16 cellular contexts compared by ENCODE assay signal in genomic region chr11:46343520-46343919, GRCh38. TPM values are rescaled to one million over a fixed set of nuclear protein-coding genes. Genes with fewer than 3 reads are reported as not detected.
DNase-seq lines count a peak whose midpoint lies in the region; ATAC-seq, FAIRE-seq and TF ChIP-seq lines count a peak whose summit lies in the region.
"Had no signal": no experiment of that assay in that cellular context is flagged by ENCODE, and none has a peak within 500 bp of the region (broad histone marks: within the 10 kb centered on the region; RNA-seq: fewer than 3 reads in every experiment).

No MANE protein-coding gene starts in this region.

- peaks cover 14% of the 10 kb centered on the region; the same call in 1 of the 2 replicates for H3F3A ChIP-seq in Loucy (ENCODE audit: low read depth)

- peaks cover 26% of the 10 kb centered on the region for H3K27me3 Mint-ChIP-seq in CD4-positive, CD25-positive, alpha-beta regulatory T cell
- H3K27me3 Mint-ChIP-seq in naive thymus-derived CD8-positive, alpha-beta T cell, result no peaks in the 10 kb centered on the region
- no peaks in the 10 kb centered on the region for H3K27me3 Mint-ChIP-seq in activated naive CD8-positive, alpha-beta T cell treated with anti-CD3 and anti-CD28 coated beads for 36 hours

- no peak overlapping the region for H3K27ac ChIP-seq in CD4-positive, CD25-positive, alpha-beta regulatory T cell (ENCODE audit: insufficient read depth, low read length, poor library complexity, severe bottlenecking)
- H3K27ac ChIP-seq in dorsolateral prefrontal cortex (peak overlapping the region in 32 of 59 donors; percentile 0 to 89 (median 69)), pancreas (no peak overlapping the region)

- peaks cover 0 to 2% (median 0%) of the 10 kb centered on the region in 7 donors for H3K9me3 Mint-ChIP-seq in CD4-positive, CD25-positive, alpha-beta regulatory T cell
- no peaks in the 10 kb centered on the region for H3K9me3 Mint-ChIP-seq in naive thymus-derived CD8-positive, alpha-beta T cell
- H3K9me3 Mint-ChIP-seq in activated naive CD8-positive, alpha-beta T cell treated with anti-CD3 and anti-CD28 coated beads for 36 hours, result no peaks in the 10 kb centered on the region

- H3K9me3 ChIP-seq in CD4-positive, CD25-positive, alpha-beta regulatory T cell (ENCODE audit: control insufficient read depth in 2 of 2, low read length in 2 of 2), result no peaks in the 10 kb centered on the region
- H3K9me3 ChIP-seq in Loucy (ENCODE audit: insufficient read depth, low read depth, low read length), result no peaks in the 10 kb centered on the region
- H3K9me3 ChIP-seq in pancreas, result no peaks in the 10 kb centered on the region
- H3K9me3 ChIP-seq: spleen had no signal

- FAIRE-seq in pancreas (lab: Jason Lieb, UNC), result no peak
- FAIRE-seq: kidney had no signal

- peaks cover 0 to 77% (median 47%) of the 10 kb centered on the region in 4 donors for H3K4me1 Mint-ChIP-seq in CD4-positive, CD25-positive, alpha-beta regulatory T cell
- peaks cover 50 to 83% (median 73%) of the 10 kb centered on the region in 4 donors for H3K4me1 Mint-ChIP-seq in naive thymus-derived CD8-positive, alpha-beta T cell
- H3K4me1 Mint-ChIP-seq in activated naive CD8-positive, alpha-beta T cell treated with anti-CD3 and anti-CD28 coated beads for 36 hours, result peaks cover 48% of the 10 kb centered on the region

- peak overlapping the region; percentile 81 for H3K9ac ChIP-seq in Loucy (ENCODE audit: low read depth, low read length, poor library complexity, severe bottlenecking)

- no peaks in the 10 kb centered on the region for H3K36me3 Mint-ChIP-seq in CD4-positive, CD25-positive, alpha-beta regulatory T cell
- no peaks in the 10 kb centered on the region for H3K36me3 Mint-ChIP-seq in naive thymus-derived CD8-positive, alpha-beta T cell
- no peaks in the 10 kb centered on the region for H3K36me3 Mint-ChIP-seq in activated naive CD8-positive, alpha-beta T cell treated with anti-CD3 and anti-CD28 coated beads for 36 hours

- peaks cover 27% of the 10 kb centered on the region for H3K79me2 ChIP-seq in Loucy (ENCODE audit: insufficient read depth, low read length)

- H3K4me2 ChIP-seq in Loucy (ENCODE audit: low read depth, low read length, poor library complexity, severe bottlenecking), result peak overlapping the region; percentile 93

- DNase-seq in CD4-positive, CD25-positive, alpha-beta regulatory T cell, result no peak
- DNase-seq in dorsolateral prefrontal cortex (no peak), pancreas (no peak)
- no peak for DNase-seq in naive thymus-derived CD8-positive, alpha-beta T cell
- no peak for DNase-seq in activated naive CD8-positive, alpha-beta T cell treated with anti-CD3 and anti-CD28 coated beads for 36 hours
- DNase-seq: Karpas-422, kidney, NCI-H1092, NCI-H2029, NCI-H510A, spleen, SW 1271 had no signal

- POLR2A ChIA-PET in naive thymus-derived CD8-positive, alpha-beta T cell (lab: Charles Lee), result interaction anchor here (0.6 to 15.9 kb wide), 6 partner anchors 10 to 1720 kb away, joined by 3 to 303 read pairs (median 17); no protein-coding TSS in a partner anchor

- no peaks in the 10 kb centered on the region for H3K9me2 ChIP-seq in Loucy (replicated peaks; ENCODE audit: low read depth, low read length)

- no peak overlapping the region for H3K4me3 ChIP-seq in CD4-positive, CD25-positive, alpha-beta regulatory T cell (ENCODE audit: low read depth, low read length)
- H3K4me3 ChIP-seq in Loucy (ENCODE audit: low read length, poor library complexity, severe bottlenecking) (no peak overlapping the region), dorsolateral prefrontal cortex (no peak overlapping the region), pancreas (no peak overlapping the region)
- H3K4me3 ChIP-seq: spleen had no signal

- peaks cover 9% of the 10 kb centered on the region for H4K20me1 ChIP-seq in Loucy (ENCODE audit: insufficient read depth, low read length, poor library complexity, severe bottlenecking)

- no peak for ATAC-seq in CD4-positive, CD25-positive, alpha-beta regulatory T cell (ENCODE audit: low read depth in 2 of 2)
- no peak for ATAC-seq in naive thymus-derived CD8-positive, alpha-beta T cell
- ATAC-seq in HG03520 (IDR thresholded peaks at IDR 0.05; ENCODE audit: unreplicated experiment) (no peak), HG03521 (IDR thresholded peaks at IDR 0.05; ENCODE audit: unreplicated experiment) (no peak), pancreas (no peak)

- no peaks in the 10 kb centered on the region for H3K36me3 ChIP-seq in CD4-positive, CD25-positive, alpha-beta regulatory T cell (ENCODE audit: control insufficient read depth, insufficient read depth, low read length)
- H3K36me3 ChIP-seq in Loucy (ENCODE audit: insufficient read depth, low read length), result no peaks in the 10 kb centered on the region
- no peaks in the 10 kb centered on the region for H3K36me3 ChIP-seq in pancreas
- H3K36me3 ChIP-seq: spleen had no signal

- intact Hi-C loops in dorsolateral prefrontal cortex (cut with DNase I) (loop anchor here in 1 of 2 donors (10.0 kb wide), 1 partner anchor 219 kb away; the partner anchor contains the start of gene PHF21A), pancreas (cut with DNase I) (no loop called here)

- TF ChIP-seq CTCF in Loucy (conservative IDR thresholded peaks at IDR 0.05; ENCODE audit: low read length) (no peak), dorsolateral prefrontal cortex (IDR thresholded peaks at IDR 0.05 in 54 of 56, conservative IDR thresholded peaks at IDR 0.05 in 2 of 56; ENCODE audit: low read depth in 1 of 56, partially characterized antibody in 56 of 56) (no peak), pancreas (IDR thresholded peaks at IDR 0.05) (no peak)

- peak overlapping the region in 3 of 4 donors; percentile 15 to 92 (median 47) for H3K4me3 Mint-ChIP-seq in CD4-positive, CD25-positive, alpha-beta regulatory T cell
- H3K4me3 Mint-ChIP-seq in naive thymus-derived CD8-positive, alpha-beta T cell, result peak overlapping the region in 5 of 10 donors; percentile 3 to 15 (median 6)
- H3K4me3 Mint-ChIP-seq in activated naive CD8-positive, alpha-beta T cell treated with anti-CD3 and anti-CD28 coated beads for 36 hours, result no peak overlapping the region

- WGBS in pancreas, 2 donors, result 58 to 68% methylated on average over 3 of the region's 3 CpGs

- peaks cover 46% of the 10 kb centered on the region for H3K4me1 ChIP-seq in CD4-positive, CD25-positive, alpha-beta regulatory T cell (ENCODE audit: control insufficient read depth, insufficient read depth, low read length, poor library complexity, severe bottlenecking)
- H3K4me1 ChIP-seq in Loucy (ENCODE audit: insufficient read depth, low read length, poor library complexity, severe bottlenecking) (peaks cover 87% of the 10 kb centered on the region), pancreas (peaks cover 0 to 9% (median 4%) of the 10 kb centered on the region in 3 donors)

- no peaks in the 10 kb centered on the region for H3K27me3 ChIP-seq in CD4-positive, CD25-positive, alpha-beta regulatory T cell (ENCODE audit: control insufficient read depth, insufficient read depth, low read length)
- H3K27me3 ChIP-seq in Loucy (ENCODE audit: insufficient read depth, low read length, poor library complexity, severe bottlenecking), result no peaks in the 10 kb centered on the region
- H3K27me3 ChIP-seq in dorsolateral prefrontal cortex, result no peaks in the 10 kb centered on the region
- H3K27me3 ChIP-seq in pancreas, result no peaks in the 10 kb centered on the region

- H2AFZ ChIP-seq in Loucy (ENCODE audit: low read length), result no peak overlapping the region

- H3K27ac Mint-ChIP-seq in CD4-positive, CD25-positive, alpha-beta regulatory T cell, result peak overlapping the region; percentile 65 to 79 (median 68)
- peak overlapping the region; percentile 26 to 95 (median 77) for H3K27ac Mint-ChIP-seq in naive thymus-derived CD8-positive, alpha-beta T cell
- H3K27ac Mint-ChIP-seq in activated naive CD8-positive, alpha-beta T cell treated with anti-CD3 and anti-CD28 coated beads for 36 hours, result no peak overlapping the region

RNA-seq across cellular contexts. Expression of gene DGKZ, which starts 3.7 kb away (rescaled TPM):
- total RNA-seq in CD4-positive, CD25-positive, alpha-beta regulatory T cell, result 234 TPM
- polyA plus RNA-seq in CD4-positive, CD25-positive, alpha-beta regulatory T cell, result 10 to 100 TPM; 36.6 to 48.6 (median 44.8) TPM
- total RNA-seq in dorsolateral prefrontal cortex (100 to 1,000 TPM; 142 to 475 (median 319) TPM), pancreas (10 to 100 TPM; 34.1 to 46.3 (median 35.0) TPM)
- total RNA-seq in naive thymus-derived CD8-positive, alpha-beta T cell, result 100 to 1,000 TPM; 234 to 243 TPM
- 10 to 100 TPM; 47.1 to 71.0 (median 52.5) TPM for polyA plus RNA-seq in naive thymus-derived CD8-positive, alpha-beta T cell
- 100 to 1,000 TPM in 1 of 2 experiments, 10 to 100 TPM in 1; 100.0 to 101 TPM for total RNA-seq in activated naive CD8-positive, alpha-beta T cell treated with anti-CD3 and anti-CD28 coated beads for 36 hours
- polyA plus RNA-seq in pancreas, result 10 to 100 TPM; 81.1 to 88.8 TPM

RNA-seq across cellular contexts. Expression of gene MDK, which starts 37.9 kb away (rescaled TPM):
- 6.1 TPM for total RNA-seq in CD4-positive, CD25-positive, alpha-beta regulatory T cell
- polyA plus RNA-seq in CD4-positive, CD25-positive, alpha-beta regulatory T cell, result not detected
- 10 to 100 TPM in 95 of 120 experiments, 1 to 10 TPM in 25; 4.6 to 45.3 (median 12.9) TPM for total RNA-seq in dorsolateral prefrontal cortex
- total RNA-seq in naive thymus-derived CD8-positive, alpha-beta T cell, result 1 to 10 TPM; 7.2 to 8.0 TPM
- under 1 TPM in 1 of 3 donors, not detected in 2; 0.52 TPM for polyA plus RNA-seq in naive thymus-derived CD8-positive, alpha-beta T cell
- 1 to 10 TPM; 3.4 to 3.6 TPM for total RNA-seq in activated naive CD8-positive, alpha-beta T cell treated with anti-CD3 and anti-CD28 coated beads for 36 hours
- 10 to 100 TPM in 4 of 6 donors, 1 to 10 TPM in 2; 4.3 to 84.4 (median 16.5) TPM for total RNA-seq in pancreas
- 10 to 100 TPM; 23.6 to 66.5 TPM for polyA plus RNA-seq in pancreas

RNA-seq across cellular contexts. Expression of gene CHRM4, which starts 48.1 kb away (rescaled TPM):
- total RNA-seq in CD4-positive, CD25-positive, alpha-beta regulatory T cell, result 2.8 TPM
- polyA plus RNA-seq in CD4-positive, CD25-positive, alpha-beta regulatory T cell, result 1 to 10 TPM in 1 of 4 donors, under 1 TPM in 2, not detected in 1; 0.15 to 1.1 (median 0.84) TPM
- total RNA-seq in dorsolateral prefrontal cortex, result 10 to 100 TPM in 56 of 120 experiments, 1 to 10 TPM in 64; 2.7 to 25.0 (median 9.7) TPM
- total RNA-seq in naive thymus-derived CD8-positive, alpha-beta T cell, result under 1 TPM; 0.25 to 0.73 TPM
- polyA plus RNA-seq in naive thymus-derived CD8-positive, alpha-beta T cell, result under 1 TPM in 2 of 3 donors, not detected in 1; 0.16 to 0.18 TPM
- total RNA-seq in activated naive CD8-positive, alpha-beta T cell treated with anti-CD3 and anti-CD28 coated beads for 36 hours, result under 1 TPM in 1 of 2 experiments, not detected in 1; 0.14 TPM
- total RNA-seq in pancreas, result under 1 TPM; 0.08 to 0.62 (median 0.20) TPM
- polyA plus RNA-seq in pancreas, result under 1 TPM in 1 of 2 donors, not detected in 1; 0.66 TPM
- total RNA-seq: Daoy had no signal

Comparison
In these comparisons a context has a peak if more than half of its experiments do, and no peak if none do; other contexts are left out.
1. H3K27ac ChIP-seq: peak in dorsolateral prefrontal cortex (32 of 59); none in CD4-positive, CD25-positive, alpha-beta regulatory T cell (single experiment) and pancreas (0 of 4).